In the genomic region with DNA sequence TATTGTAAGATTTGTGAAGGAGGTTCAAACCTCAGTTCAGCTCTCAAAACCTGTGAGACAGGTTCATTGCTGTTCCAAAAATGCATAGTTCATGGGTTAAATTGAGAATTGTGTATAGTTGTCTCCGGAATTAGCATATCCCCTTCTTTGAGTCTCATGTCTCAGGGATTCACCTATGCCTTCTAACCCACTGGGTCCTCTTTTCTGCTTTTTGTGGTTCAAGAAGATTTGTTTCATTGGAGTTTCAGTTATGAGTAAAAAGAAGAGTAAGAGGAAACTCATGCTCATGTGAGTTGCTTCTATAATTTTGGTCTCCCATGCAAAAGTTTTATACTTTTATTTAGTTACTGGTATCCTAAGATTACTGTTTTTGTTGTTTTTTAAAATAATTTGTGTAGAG, we compare ENCODE assay signal across 12 cellular contexts.
DNase-seq lines count a peak whose midpoint lies in the region; ATAC-seq and TF ChIP-seq lines count a peak whose summit lies in the region.
"Had no signal": no experiment of that assay in that cellular context is flagged by ENCODE, and none has a peak within 500 bp of the region (broad histone marks: within the 10 kb centered on the region; RNA-seq: fewer than 3 reads in every experiment).

No MANE protein-coding gene starts in this region.

- no peak for TF ChIP-seq POLR2A in GM18505 (IDR thresholded peaks at IDR 0.05; ENCODE audit: borderline replicate concordance, extremely low read depth, insufficient read depth, insufficient read length)

- DNase-seq in cerebellar nuclear complex (lab: John Stamatoyannopoulos, UW) (no peak), NCI-H82 treated with DMSO at 0.1 percent for 48 hours (lab: John Stamatoyannopoulos, UW; ENCODE audit: unreplicated experiment) (no peak), amygdala (lab: John Stamatoyannopoulos, UW) (no peak), pons (ENCODE audit: low spot score) (no peak)
- DNase-seq: BE2C, mesendoderm, NCI-H1417 treated with DMSO at 0.1 percent for 48 hours, ovary had no signal

- ATAC-seq in GM18505 (IDR thresholded peaks at IDR 0.05; ENCODE audit: unreplicated experiment) (peak; percentile 83), GM21381 (IDR thresholded peaks at IDR 0.05; ENCODE audit: unreplicated experiment) (peak; percentile 74), HG02885 (IDR thresholded peaks at IDR 0.05; ENCODE audit: poor library complexity, unreplicated experiment) (peak; percentile 88), HG03571 (IDR thresholded peaks at IDR 0.05; ENCODE audit: unreplicated experiment) (peak; percentile 59)
